In genomic region chr4:7854211-7854610, GRCh38 we compare ENCODE assay signal across 20 cellular contexts.
A peak's percentile ranks its signal among the peaks of the same experiment; 100 is the strongest.
DNase-seq lines count a peak whose midpoint lies in the region; ATAC-seq and TF ChIP-seq lines count a peak whose summit lies in the region.
"Had no signal": no experiment of that assay in that cellular context is flagged by ENCODE, and none has a peak within 500 bp of the region (broad histone marks: within the 10 kb centered on the region; RNA-seq: fewer than 3 reads in every experiment).

No MANE protein-coding gene starts in this region.

- H3K4me1 Mint-ChIP-seq in activated CD4-positive, alpha-beta T cell treated with anti-CD3 and anti-CD28 coated beads for 36 hours: peaks cover 93% of the 10 kb centered on the region
- peaks cover 83% of the 10 kb centered on the region for H3K4me1 Mint-ChIP-seq in HFFc6 (ENCODE audit: low read depth)
- peaks cover 46% of the 10 kb centered on the region for H3K4me1 Mint-ChIP-seq in central memory CD8-positive, alpha-beta T cell

- H3K79me2 ChIP-seq in osteoblast (ENCODE audit: insufficient read depth, low read length): peaks cover 91% of the 10 kb centered on the region

- ATAC-seq in activated CD4-positive, alpha-beta T cell treated with anti-CD3 and anti-CD28 coated beads for 36 hours: no peak
- ATAC-seq in central memory CD8-positive, alpha-beta T cell (replicated peaks; ENCODE audit: extremely low read depth, poor library complexity, severe bottlenecking): no peak
- ATAC-seq in GM18873 (IDR thresholded peaks at IDR 0.05; ENCODE audit: low FRiP score, unreplicated experiment): no peak
- ATAC-seq in GM21390 (IDR thresholded peaks at IDR 0.05; ENCODE audit: unreplicated experiment): no peak
- no peak for ATAC-seq in activated CD4-positive, CD25-positive, alpha-beta regulatory T cell treated with anti-CD3 and anti-CD28 coated beads, Interleukin-2, amount 50 U/mL, for 24 hours
- ATAC-seq: left lung, pancreas had no signal

- no peaks in the 10 kb centered on the region for H3K9me3 ChIP-seq in osteoblast (ENCODE audit: low read depth, low read length)
- H3K9me3 ChIP-seq: gastrocnemius medialis, left lung, pancreas, transverse colon had no signal

- H3K36me3 Mint-ChIP-seq in activated CD4-positive, alpha-beta T cell treated with anti-CD3 and anti-CD28 coated beads for 36 hours (ENCODE audit: low read depth): peaks cover 18% of the 10 kb centered on the region
- H3K36me3 Mint-ChIP-seq in HFFc6 (ENCODE audit: low read depth): peaks cover 85% of the 10 kb centered on the region
- H3K36me3 Mint-ChIP-seq in central memory CD8-positive, alpha-beta T cell (ENCODE audit: insufficient read depth): peaks cover 6% of the 10 kb centered on the region

- H3K27ac Mint-ChIP-seq in activated CD4-positive, alpha-beta T cell treated with anti-CD3 and anti-CD28 coated beads for 36 hours: peak overlapping the region; percentile 83
- H3K27ac Mint-ChIP-seq in HFFc6: peak overlapping the region; percentile 90
- peak overlapping the region; percentile 91 for H3K27ac Mint-ChIP-seq in central memory CD8-positive, alpha-beta T cell (ENCODE audit: low read depth)

- DNase-seq in activated CD4-positive, alpha-beta T cell treated with anti-CD3 and anti-CD28 coated beads for 36 hours: no peak
- DNase-seq in activated CD4-positive, alpha-beta T cell treated with anti-CD3 and anti-CD28 coated beads, Interleukin-2, amount 50 U/mL, for 48 hours: no peak
- DNase-seq in HFFc6: no peak
- DNase-seq in central memory CD8-positive, alpha-beta T cell (ENCODE audit: low spot score in 2 of 2): no peak
- no peak for DNase-seq in osteoblast (ENCODE audit: insufficient read length, low spot score, missing footprints)
- DNase-seq: activated CD4-positive, CD25-positive, alpha-beta regulatory T cell treated with anti-CD3 and anti-CD28 coated beads, Interleukin-2, amount 50 U/mL, for 72 hours; DND-41; H9; KBM-7; left lung; NCI-H1092 treated with DMSO at 0.1 percent for 48 hours; pancreas; SIG-M5; transverse colon had no signal

- H2AFZ ChIP-seq in osteoblast (ENCODE audit: low read length): no peak overlapping the region

- H3K36me3 ChIP-seq in osteoblast (ENCODE audit: insufficient read depth, low read length): peaks cover 83% of the 10 kb centered on the region
- H3K36me3 ChIP-seq: gastrocnemius medialis, pancreas, transverse colon had no signal

- no peaks in the 10 kb centered on the region for H3K27me3 ChIP-seq in osteoblast (ENCODE audit: insufficient read depth, low read length)
- H3K27me3 ChIP-seq: gastrocnemius medialis, left lung, pancreas, transverse colon had no signal

- H3K4me1 ChIP-seq in osteoblast (ENCODE audit: insufficient read depth, low read length): peaks cover 32% of the 10 kb centered on the region
- H3K4me1 ChIP-seq: pancreas had no signal

- TF ChIP-seq CTCF in HFFc6 (IDR thresholded peaks at IDR 0.05): no peak
- no peak for TF ChIP-seq CTCF in osteoblast (IDR thresholded peaks at IDR 0.05; ENCODE audit: extremely low read depth, low read depth, low read length)

- no peak overlapping the region for H3K4me3 Mint-ChIP-seq in activated CD4-positive, alpha-beta T cell treated with anti-CD3 and anti-CD28 coated beads for 36 hours
- peak overlapping the region; percentile 32; the same call in 1 of the 2 replicates for H3K4me3 Mint-ChIP-seq in HFFc6
- peak overlapping the region; percentile 66 for H3K4me3 Mint-ChIP-seq in central memory CD8-positive, alpha-beta T cell
- H3K4me3 Mint-ChIP-seq: H9 had no signal

- H4K20me1 ChIP-seq in osteoblast (ENCODE audit: insufficient read depth, low read length): no peaks in the 10 kb centered on the region

- peak overlapping the region; percentile 18 for H3K27ac ChIP-seq in osteoblast (ENCODE audit: low read depth, low read length)
- H3K27ac ChIP-seq: C4-2B, gastrocnemius medialis, left lung, pancreas, transverse colon had no signal

- no peaks in the 10 kb centered on the region for H3K9me3 Mint-ChIP-seq in activated CD4-positive, alpha-beta T cell treated with anti-CD3 and anti-CD28 coated beads for 36 hours (ENCODE audit: low read depth)
- no peaks in the 10 kb centered on the region for H3K9me3 Mint-ChIP-seq in HFFc6
- no peaks in the 10 kb centered on the region for H3K9me3 Mint-ChIP-seq in central memory CD8-positive, alpha-beta T cell
- H3K9me3 Mint-ChIP-seq: H9 had no signal

- intact Hi-C loops in activated CD4-positive, alpha-beta T cell treated with anti-CD3 and anti-CD28 coated beads for 36 hours (cut with DNase I, micrococcal nuclease): loop anchor here in 1 of 2 experiments (1.0 to 10.0 kb wide), 3 partner anchors 85 to 571 kb away; partner anchors contain the start of gene AFAP1

- H3K27me3 Mint-ChIP-seq in activated CD4-positive, alpha-beta T cell treated with anti-CD3 and anti-CD28 coated beads for 36 hours: no peaks in the 10 kb centered on the region
- H3K27me3 Mint-ChIP-seq in HFFc6 (ENCODE audit: insufficient read depth): peaks cover 28% of the 10 kb centered on the region
- no peaks in the 10 kb centered on the region for H3K27me3 Mint-ChIP-seq in central memory CD8-positive, alpha-beta T cell

- POLR2A ChIA-PET in activated CD4-positive, alpha-beta T cell treated with anti-CD3 and anti-CD28 coated beads for 36 hours (lab: Charles Lee): interaction anchor here (0.7 kb wide), 1 partner anchor 82 kb away, joined by 4 read pairs; no protein-coding TSS in a partner anchor

- H3K4me3 ChIP-seq in osteoblast (ENCODE audit: insufficient read depth, low read length): no peak overlapping the region
- H3K4me3 ChIP-seq: gastrocnemius medialis, left lung, pancreas, smooth muscle cell, transverse colon had no signal

- CTCF ChIA-PET in activated CD4-positive, alpha-beta T cell treated with anti-CD3 and anti-CD28 coated beads for 36 hours (lab: Charles Lee): interaction anchor here (0.5 to 1.3 kb wide), 6 partner anchors 9 to 52 kb away, joined by 3 to 5 read pairs (median 3); no protein-coding TSS in a partner anchor

- no peak overlapping the region for H3K4me2 ChIP-seq in osteoblast (ENCODE audit: insufficient read depth, low read length)
- H3K4me2 ChIP-seq: smooth muscle cell had no signal
